ENCODE assay signal across 19 cellular contexts in the genomic region with DNA sequence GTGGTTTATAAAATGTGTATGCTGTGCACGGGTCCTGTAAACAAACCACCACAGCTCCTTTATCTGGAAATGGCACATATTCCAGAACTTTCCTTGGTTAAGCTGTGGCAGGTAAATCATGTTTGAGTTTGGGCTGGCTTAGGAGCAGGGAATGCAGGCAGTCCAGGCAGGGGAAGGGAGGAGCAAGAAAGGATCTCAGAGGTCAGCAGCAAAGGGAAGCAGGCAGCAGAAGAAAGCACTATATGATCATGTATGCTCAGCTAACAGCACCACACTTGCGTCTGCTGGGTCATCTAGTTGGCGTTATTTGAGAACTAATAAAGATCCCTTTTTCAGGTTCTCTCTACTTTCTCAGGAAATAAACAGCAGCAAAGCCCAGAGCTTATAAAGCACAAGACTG.
"Had no signal": no experiment of that assay in that cellular context is flagged by ENCODE, and none has a peak within 500 bp of the region (broad histone marks: within the 10 kb centered on the region; RNA-seq: fewer than 3 reads in every experiment).

No MANE protein-coding gene starts in this region.

- ATAC-seq: activated CD4-positive, CD25-positive, alpha-beta regulatory T cell treated with anti-CD3 and anti-CD28 coated beads, Interleukin-2, amount 50 U/mL, for 24 hours; effector memory CD8-positive, alpha-beta T cell; stimulated activated naive B cell treated with anti-CD40 and anti-IgM and Interleukin-4, amounts not matched to agents 10 μg/mL and 1 μg/mL and 100 μg/mL, for 72 hours had no signal

- H3K4me3 Mint-ChIP-seq: activated naive CD8-positive, alpha-beta T cell treated with anti-CD3 and anti-CD28 coated beads, Interleukin-2, amount 10 ng/mL, durations not matched to agents 7 days and 5 days; effector memory CD8-positive, alpha-beta T cell; immature natural killer cell; mesothelial cell of epicardium; stimulated activated naive B cell treated with anti-CD40 and anti-IgM and Interleukin-4, amounts not matched to agents 10 μg/mL and 1 μg/mL and 100 μg/mL, for 72 hours had no signal

- H3K4me1 Mint-ChIP-seq: activated naive CD8-positive, alpha-beta T cell treated with anti-CD3 and anti-CD28 coated beads, Interleukin-2, amount 10 ng/mL, durations not matched to agents 7 days and 5 days; immature natural killer cell; mesothelial cell of epicardium; stimulated activated naive B cell treated with anti-CD40 and anti-IgM and Interleukin-4, amounts not matched to agents 10 μg/mL and 1 μg/mL and 100 μg/mL, for 72 hours had no signal

- H3K36me3 Mint-ChIP-seq: activated naive CD8-positive, alpha-beta T cell treated with anti-CD3 and anti-CD28 coated beads, Interleukin-2, amount 10 ng/mL, durations not matched to agents 7 days and 5 days; immature natural killer cell; mesothelial cell of epicardium; stimulated activated naive B cell treated with anti-CD40 and anti-IgM and Interleukin-4, amounts not matched to agents 10 μg/mL and 1 μg/mL and 100 μg/mL, for 72 hours had no signal

- H3K27me3 ChIP-seq: breast epithelium, tibial artery, vagina had no signal

- H3K9me3 Mint-ChIP-seq: activated naive CD8-positive, alpha-beta T cell treated with anti-CD3 and anti-CD28 coated beads, Interleukin-2, amount 10 ng/mL, durations not matched to agents 7 days and 5 days; effector memory CD8-positive, alpha-beta T cell; immature natural killer cell; mesothelial cell of epicardium; stimulated activated naive B cell treated with anti-CD40 and anti-IgM and Interleukin-4, amounts not matched to agents 10 μg/mL and 1 μg/mL and 100 μg/mL, for 72 hours had no signal

- H3K4me3 ChIP-seq: breast epithelium, lung, skin epidermis, tibial artery, vagina had no signal

- H3K9me3 ChIP-seq: breast epithelium, tibial artery, vagina had no signal

- H3K4me1 ChIP-seq: breast epithelium, tibial artery, vagina had no signal

- H3K36me3 ChIP-seq: breast epithelium, tibial artery, vagina had no signal

- H3K27ac Mint-ChIP-seq: activated naive CD8-positive, alpha-beta T cell treated with anti-CD3 and anti-CD28 coated beads, Interleukin-2, amount 10 ng/mL, durations not matched to agents 7 days and 5 days; effector memory CD8-positive, alpha-beta T cell; immature natural killer cell; mesothelial cell of epicardium; stimulated activated naive B cell treated with anti-CD40 and anti-IgM and Interleukin-4, amounts not matched to agents 10 μg/mL and 1 μg/mL and 100 μg/mL, for 72 hours had no signal

- DNase-seq: activated CD4-positive, alpha-beta T cell treated with anti-CD3 and anti-CD28 coated beads, Interleukin-2, amount 50 U/mL, for 4 hours; activated naive CD4-positive, alpha-beta T cell; activated naive CD8-positive, alpha-beta T cell treated with anti-CD3 and anti-CD28 coated beads, Interleukin-2, amount 10 ng/mL, durations not matched to agents 7 days and 5 days; activated T-cell treated with anti-CD3 and anti-CD28 coated beads for 4 hours; aorta; dermis blood vessel endothelial cell; effector memory CD8-positive, alpha-beta T cell; head of caudate nucleus; immature natural killer cell; stimulated activated CD4-positive, alpha-beta T cell treated with anti-CD3 and anti-CD28 coated beads, Interleukin-15, amount 100 ng/mL, for 24 hours; stimulated activated CD4-positive, alpha-beta T cell treated with anti-CD3 and anti-CD28 coated beads, Interleukin-4, amount 100 ng/mL, for 1 hour; stimulated activated naive B cell treated with anti-CD40 and anti-IgM and Interleukin-4, amounts not matched to agents 10 μg/mL and 1 μg/mL and 100 μg/mL, for 72 hours; tibial artery had no signal

- H3K27ac ChIP-seq: skin epidermis, tibial artery, vagina had no signal
